16 cellular contexts compared by ENCODE assay signal in the genomic region with DNA sequence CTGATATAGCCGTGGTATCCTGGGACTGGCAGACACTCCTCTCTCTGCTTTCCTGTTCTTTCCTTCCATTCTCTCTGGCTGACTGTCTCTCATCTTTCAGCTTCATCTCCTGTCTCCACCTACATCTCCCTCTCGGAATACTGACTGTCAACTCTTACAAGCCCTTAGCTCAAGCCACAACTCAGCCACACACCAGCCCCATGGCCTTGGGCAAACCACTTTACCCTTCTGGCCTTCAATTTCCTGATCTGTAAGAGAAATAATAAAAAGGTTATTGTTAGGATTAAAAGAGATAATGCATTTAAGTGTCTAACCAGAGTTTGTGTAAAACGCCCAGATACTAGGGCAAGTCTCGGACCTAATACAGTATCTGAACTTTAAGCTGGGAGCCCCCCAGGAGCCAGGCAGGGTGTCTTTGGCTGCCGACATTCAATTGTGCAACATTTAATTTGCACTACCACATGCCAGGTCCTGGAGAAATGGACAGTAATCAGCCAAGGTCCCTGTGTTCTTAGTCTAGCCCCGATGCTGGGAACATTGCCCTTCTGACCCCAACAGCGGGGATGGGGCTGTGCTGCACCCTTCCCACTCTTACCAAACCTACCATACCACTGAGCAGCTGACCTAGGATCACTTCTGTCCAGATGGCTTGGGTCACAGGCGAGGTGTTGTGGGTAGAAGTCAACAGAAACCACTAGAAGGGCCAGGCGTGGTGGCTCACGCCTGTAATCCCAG.
"Had no signal": no experiment of that assay in that cellular context is flagged by ENCODE, and none has a peak within 500 bp of the region (broad histone marks: within the 10 kb centered on the region; RNA-seq: fewer than 3 reads in every experiment).

No MANE protein-coding gene starts in this region.

- H3K4me3 ChIP-seq: smooth muscle cell, tibial nerve had no signal

- H3K4me3 Mint-ChIP-seq: activated CD4-positive, alpha-beta T cell treated with anti-CD3 and anti-CD28 coated beads, Interleukin-2, amount 10 ng/mL, durations not matched to agents 7 days and 5 days; activated naive CD4-positive, alpha-beta T cell treated with anti-CD3 and anti-CD28 coated beads, Interleukin-2, amount 10 ng/mL, durations not matched to agents 7 days and 5 days; endodermal cell; stimulated activated effector memory CD8-positive, alpha-beta T cell treated with anti-CD3 and anti-CD28 coated beads, Interleukin-12 subunit alpha, Interleukin-12 subunit beta, amount 100 ng/mL, for 72 hours; T-helper 1 cell treated with Interleukin-12 subunit alpha and Interleukin-12 subunit beta and Interleukin-4 antibody, amounts not matched to agents 30 μg/mL and 1 μg/mL, for 36 hours had no signal

- H3K9me3 ChIP-seq: tibial nerve had no signal

- H3K36me3 Mint-ChIP-seq: activated naive CD4-positive, alpha-beta T cell treated with anti-CD3 and anti-CD28 coated beads, Interleukin-2, amount 10 ng/mL, durations not matched to agents 7 days and 5 days had no signal

- H3K27me3 ChIP-seq: brain microvascular endothelial cell, tibial nerve had no signal

- H3K27ac Mint-ChIP-seq: activated CD4-positive, alpha-beta T cell treated with anti-CD3 and anti-CD28 coated beads, Interleukin-2, amount 10 ng/mL, durations not matched to agents 7 days and 5 days; activated naive CD4-positive, alpha-beta T cell treated with anti-CD3 and anti-CD28 coated beads, Interleukin-2, amount 10 ng/mL, durations not matched to agents 7 days and 5 days; activated T-helper 2 cell treated with anti-CD3 and anti-CD28 coated beads, Interferon-gamma antibody, Interleukin-2, Interleukin-4, amounts not matched to agents 10 μg/mL and 5 μg/mL and 100 μg/mL, durations not matched to agents 14 hours and 24 hours and 36 hours; stimulated activated effector memory CD8-positive, alpha-beta T cell treated with anti-CD3 and anti-CD28 coated beads, Interleukin-12 subunit alpha, Interleukin-12 subunit beta, amount 100 ng/mL, for 72 hours; T-helper 1 cell treated with Interleukin-12 subunit alpha and Interleukin-12 subunit beta and Interleukin-4 antibody, amounts not matched to agents 30 μg/mL and 1 μg/mL, for 36 hours had no signal

- H3K4me2 ChIP-seq: smooth muscle cell had no signal

- H3K36me3 ChIP-seq: brain microvascular endothelial cell had no signal

- H3K9me3 Mint-ChIP-seq: activated CD4-positive, alpha-beta T cell treated with anti-CD3 and anti-CD28 coated beads, Interleukin-2, amount 10 ng/mL, durations not matched to agents 7 days and 5 days; activated naive CD4-positive, alpha-beta T cell treated with anti-CD3 and anti-CD28 coated beads, Interleukin-2, amount 10 ng/mL, durations not matched to agents 7 days and 5 days; activated T-helper 2 cell treated with anti-CD3 and anti-CD28 coated beads, Interferon-gamma antibody, Interleukin-2, Interleukin-4, amounts not matched to agents 10 μg/mL and 5 μg/mL and 100 μg/mL, durations not matched to agents 14 hours and 24 hours and 36 hours; endodermal cell; stimulated activated effector memory CD8-positive, alpha-beta T cell treated with anti-CD3 and anti-CD28 coated beads, Interleukin-12 subunit alpha, Interleukin-12 subunit beta, amount 100 ng/mL, for 72 hours; T-helper 1 cell treated with Interleukin-12 subunit alpha and Interleukin-12 subunit beta and Interleukin-4 antibody, amounts not matched to agents 30 μg/mL and 1 μg/mL, for 36 hours had no signal

- H3K27me3 Mint-ChIP-seq: activated CD4-positive, alpha-beta T cell treated with anti-CD3 and anti-CD28 coated beads, Interleukin-2, amount 10 ng/mL, durations not matched to agents 7 days and 5 days; activated naive CD4-positive, alpha-beta T cell treated with anti-CD3 and anti-CD28 coated beads, Interleukin-2, amount 10 ng/mL, durations not matched to agents 7 days and 5 days had no signal

- ATAC-seq: esophagus mucosa; stimulated activated effector memory CD8-positive, alpha-beta T cell treated with anti-CD3 and anti-CD28 coated beads, Interleukin-12 subunit alpha, Interleukin-12 subunit beta, amount 100 ng/mL, for 72 hours had no signal

- DNase-seq: activated CD4-positive, alpha-beta T cell treated with anti-CD3 and anti-CD28 coated beads, Interleukin-2, amount 10 ng/mL, durations not matched to agents 7 days and 5 days; activated CD4-positive, CD25-positive, alpha-beta regulatory T cell; activated CD8-positive, alpha-beta memory T cell treated with anti-CD3 and anti-CD28 coated beads for 24 hours; activated naive CD4-positive, alpha-beta T cell treated with anti-CD3 and anti-CD28 coated beads, Interleukin-2, amount 10 ng/mL, durations not matched to agents 7 days and 5 days; amniotic stem cell; brain microvascular endothelial cell; dermis blood vessel endothelial cell; endodermal cell; head of caudate nucleus; retina had no signal

- H3K27ac ChIP-seq: brain microvascular endothelial cell had no signal
